ENCODE assay signal across 21 cellular contexts in the genomic region with DNA sequence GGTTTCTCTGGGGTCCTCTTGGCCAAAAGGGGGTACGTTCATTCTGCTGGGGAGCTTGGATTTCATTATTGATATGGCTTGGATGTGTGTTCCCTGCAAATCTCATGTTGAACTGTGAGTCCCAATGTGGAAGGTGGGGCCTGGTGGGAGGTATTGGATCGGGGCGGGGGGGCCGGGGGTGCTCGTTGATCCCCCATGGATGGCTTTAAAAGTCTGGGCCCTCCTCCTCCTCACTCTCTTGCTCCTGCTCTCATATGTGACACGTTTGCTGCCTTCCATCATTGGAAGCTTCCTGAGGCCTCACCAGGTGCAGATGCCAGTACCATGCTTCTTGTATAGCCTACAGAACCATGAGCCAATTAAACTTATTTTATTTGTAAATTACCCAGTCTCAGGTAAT. TPM values are rescaled to one million over a fixed set of nuclear protein-coding genes. Genes with fewer than 3 reads are reported as not detected.
"Had no signal": no experiment of that assay in that cellular context is flagged by ENCODE, and none has a peak within 500 bp of the region (broad histone marks: within the 10 kb centered on the region; RNA-seq: fewer than 3 reads in every experiment).

No MANE protein-coding gene starts in this region.

- FAIRE-seq: HepG2 had no signal

- DNase-seq: IMR-90, Karpas-422, KG1, MM.1S, NCI-H1092 treated with DMSO at 0.1 percent for 48 hours, NCI-H1436, NCI-H187, NCI-H2029, NCI-H2081 treated with DMSO at 0.1 percent for 48 hours, NCI-H2171, NCI-H226, NCI-H446, NCI-H510A, NCI-H524 treated with DMSO at 0.1 percent for 48 hours, NCI-H69, NCI-H774, PC-3, SHP77 had no signal

- H3K27ac ChIP-seq: RWPE1 had no signal

RNA-seq across cellular contexts. Expression of a gene that starts 53.1 kb away (rescaled TPM):
- total RNA-seq: OCI-LY7 had no signal
